ENCODE assay signal across 9 cellular contexts in the genomic region with DNA sequence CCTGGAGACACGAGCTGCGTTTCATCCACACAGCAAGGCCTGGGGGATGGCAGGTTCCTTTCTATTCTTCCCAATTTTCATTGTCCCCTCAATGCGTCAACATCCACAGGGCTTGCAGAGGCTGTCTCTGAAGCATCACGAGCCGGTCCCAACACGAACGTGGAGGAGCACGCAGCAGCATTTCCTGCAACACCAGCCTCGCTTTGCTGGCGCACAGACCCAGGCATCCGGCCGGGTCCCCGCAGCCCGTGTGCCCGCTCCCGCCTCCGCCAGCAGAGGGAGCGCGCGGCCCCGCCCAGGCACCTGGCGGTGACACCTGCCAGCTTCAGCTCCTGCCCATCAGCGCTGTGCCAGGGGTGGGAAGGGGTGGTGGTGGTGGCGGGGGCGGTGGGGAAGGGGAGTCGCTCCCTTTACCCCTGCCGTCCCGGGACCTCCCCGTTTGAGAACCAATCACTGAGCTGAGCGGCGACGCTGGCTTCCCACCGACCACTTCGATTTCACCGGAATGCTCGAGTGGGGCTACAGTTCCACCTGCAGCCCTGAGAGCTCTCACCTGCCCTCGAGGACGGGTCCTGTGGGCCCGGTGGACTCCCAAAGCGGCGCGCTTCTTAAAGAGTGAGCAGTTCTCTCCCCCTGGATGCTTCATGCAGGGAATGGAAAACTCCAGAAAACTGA.
DNase-seq lines count a peak whose midpoint lies in the region; ATAC-seq and TF ChIP-seq lines count a peak whose summit lies in the region.
"Had no signal": no experiment of that assay in that cellular context is flagged by ENCODE, and none has a peak within 500 bp of the region (broad histone marks: within the 10 kb centered on the region; RNA-seq: fewer than 3 reads in every experiment).

No MANE protein-coding gene starts in this region.

- WGBS in smooth muscle cell (ENCODE audit: low lambda C conversion rate), result 33% methylated on average over 26 of the region's 42 CpGs

- no peaks in the 10 kb centered on the region for H3K36me3 ChIP-seq in OCI-LY7 (ENCODE audit: insufficient read depth, low read length)
- no peaks in the 10 kb centered on the region for H3K36me3 ChIP-seq in smooth muscle cell (ENCODE audit: low read depth)

- H3K4me2 ChIP-seq in OCI-LY7 (ENCODE audit: low read length) (peak overlapping the region; percentile 42; the same call in 1 of the 2 replicates), smooth muscle cell (no peak overlapping the region)

- peaks cover 22% of the 10 kb centered on the region for H3K27me3 ChIP-seq in smooth muscle cell (ENCODE audit: low read depth)

- H3K4me3 ChIP-seq in OCI-LY7 (ENCODE audit: low read depth, low read length, poor library complexity, severe bottlenecking) (no peak overlapping the region), choroid plexus epithelial cell (ENCODE audit: low read depth, low read length) (no peak overlapping the region), smooth muscle cell (no peak overlapping the region)

- no TSS peak for BruUV-seq in OCI-LY7 (replicated peaks; lab: Mats Ljungman, UMichigan)

- H3K27ac ChIP-seq in OCI-LY7 (ENCODE audit: low read depth, low read length, poor library complexity, severe bottlenecking), result no peak overlapping the region
- H3K27ac ChIP-seq in smooth muscle cell (ENCODE audit: low read depth), result no peak overlapping the region

- peaks cover 11% of the 10 kb centered on the region for H3F3A ChIP-seq in smooth muscle cell (ENCODE audit: low read depth)

- no peak overlapping the region for H3K9ac ChIP-seq in smooth muscle cell (ENCODE audit: low read depth)

- peak; percentile 68 for ATAC-seq in HG02870 (IDR thresholded peaks at IDR 0.05; ENCODE audit: unreplicated experiment)

- no peaks in the 10 kb centered on the region for H3K9me2 ChIP-seq in OCI-LY7 (ENCODE audit: insufficient read depth, low read length)

- TF ChIP-seq CTCF in OCI-LY7 (conservative IDR thresholded peaks at IDR 0.05; ENCODE audit: low read length) (peak; percentile 78), choroid plexus epithelial cell (conservative IDR thresholded peaks at IDR 0.05; ENCODE audit: low read depth, low read length) (peak; percentile 18), smooth muscle cell (IDR thresholded peaks at IDR 0.05; ENCODE audit: borderline replicate concordance, insufficient read depth, poor library complexity, severe bottlenecking) (peak; percentile 53)

- DNase-seq in NCI-H1417 (lab: John Stamatoyannopoulos, UW) (peak; percentile 46 to 61 (median 60)), NCI-H1417 treated with DMSO at 0.1 percent for 48 hours (lab: John Stamatoyannopoulos, UW) (no peak), OCI-LY7 (ENCODE audit: low spot score) (peak; percentile 51), choroid plexus epithelial cell (ENCODE audit: low read depth) (no peak), smooth muscle cell (lab: John Stamatoyannopoulos, UW; ENCODE audit: unreplicated experiment) (no peak), NCI-H82 treated with DMSO at 0.1 percent for 48 hours (lab: John Stamatoyannopoulos, UW; ENCODE audit: unreplicated experiment) (no peak), NOMO-1 treated with dmso at 0.1 percent for 144 hours (lab: John Stamatoyannopoulos, UW; ENCODE audit: unreplicated experiment) (no peak)
- DNase-seq: left cardiac atrium had no signal

- CTCF ChIA-PET in OCI-LY7 (lab: Charles Lee; ENCODE audit: unreplicated experiment), result no interaction called here

- H2AFZ ChIP-seq in OCI-LY7 (ENCODE audit: low read length) (no peak overlapping the region), smooth muscle cell (ENCODE audit: low read depth) (no peak overlapping the region)

- H3K9me3 ChIP-seq in OCI-LY7 (ENCODE audit: low read length) (no peaks in the 10 kb centered on the region), smooth muscle cell (replicated peaks; ENCODE audit: low read depth) (no peaks in the 10 kb centered on the region)

- no peaks in the 10 kb centered on the region for H3K79me2 ChIP-seq in OCI-LY7 (ENCODE audit: insufficient read depth, low read depth, low read length)
- no peaks in the 10 kb centered on the region for H3K79me2 ChIP-seq in smooth muscle cell (ENCODE audit: low read depth)

- intact Hi-C loops in OCI-LY7 (cut with micrococcal nuclease; ENCODE audit: unreplicated experiment), result loop anchor here (5.0 kb wide), 1 partner anchor 690 kb away; no protein-coding TSS in a partner anchor

- H4K20me1 ChIP-seq in OCI-LY7 (ENCODE audit: insufficient read depth, low read length) (no peaks in the 10 kb centered on the region), smooth muscle cell (ENCODE audit: low read depth) (no peaks in the 10 kb centered on the region)

- POLR2A ChIA-PET in OCI-LY7 (lab: Charles Lee), result no interaction called here

- no peaks in the 10 kb centered on the region for H3K4me1 ChIP-seq in OCI-LY7 (ENCODE audit: insufficient read depth, low read length, poor library complexity, severe bottlenecking)
- H3K4me1 ChIP-seq in smooth muscle cell (ENCODE audit: low read depth), result no peaks in the 10 kb centered on the region

Comparison
In these comparisons a context has a peak if more than half of its experiments do, and no peak if none do; other contexts are left out.
1. DNase-seq: peak in NCI-H1417 (3 of 3) and OCI-LY7 (single experiment); none in NCI-H1417 treated with DMSO at 0.1 percent for 48 hours (single experiment), choroid plexus epithelial cell (single experiment), smooth muscle cell (single experiment), NCI-H82 treated with DMSO at 0.1 percent for 48 hours (single experiment) and NOMO-1 treated with dmso at 0.1 percent for 144 hours (single experiment).
2. CTCF ChIP-seq: peak in every context shown above with its lines; median percentile 78 in OCI-LY7; 53 in smooth muscle cell; 18 in choroid plexus epithelial cell.